In the genomic region with DNA sequence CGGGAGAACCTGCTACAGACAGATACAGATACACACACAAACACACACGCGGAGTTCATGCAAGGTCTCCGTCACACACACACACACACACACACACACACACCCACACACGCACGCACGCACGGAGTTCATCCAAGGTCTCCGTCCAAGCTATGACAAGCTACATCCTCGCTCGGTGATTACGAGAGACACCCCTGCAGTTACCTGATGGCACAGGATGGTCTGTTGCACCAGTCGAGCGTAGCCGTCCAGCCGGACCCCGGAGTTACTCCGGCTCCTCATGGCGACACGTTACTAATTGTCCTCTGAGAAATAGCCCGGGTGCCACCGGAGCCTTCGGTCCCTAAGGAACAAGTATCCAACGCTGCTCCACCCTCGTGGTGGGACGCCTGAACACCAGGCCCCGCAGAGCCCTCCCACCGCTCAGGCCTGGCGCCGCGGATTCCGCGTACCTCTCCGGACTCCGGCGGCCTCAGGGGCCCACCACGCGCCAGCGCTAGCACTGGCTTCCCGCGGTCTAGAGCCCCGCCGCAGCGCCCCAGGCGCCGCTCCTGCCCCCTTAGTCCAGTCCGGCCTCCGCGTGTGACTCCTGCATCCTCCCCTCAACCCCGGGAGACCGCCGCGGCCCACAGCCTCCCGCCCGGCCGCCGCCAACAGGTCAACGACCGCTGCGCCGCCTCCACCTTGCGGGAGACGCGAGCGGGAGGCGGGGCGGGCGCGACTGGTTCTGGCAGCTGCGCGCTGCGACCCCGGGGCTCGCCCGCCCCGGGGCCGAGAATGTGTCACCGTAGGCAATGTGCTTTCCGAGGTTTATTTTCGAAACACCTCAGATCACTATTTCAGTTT, we compare ENCODE assay signal across 8 cellular contexts. TPM values are rescaled to one million over a fixed set of nuclear protein-coding genes. Genes with fewer than 3 reads are reported as not detected.
DNase-seq lines count a peak whose midpoint lies in the region; ATAC-seq and TF ChIP-seq lines count a peak whose summit lies in the region.
"Not testable (repeated sequence)": the region's sequence is repeated elsewhere in the genome, so short reads cannot be mapped to it uniquely, and the experiment has no call there.

Gene PHKA1 (minus strand): TSS at position 708 of the 846 bp plus-strand sequence. CDS start 426 bp downstream, at position 282.

- not testable (repeated sequence) for TF ChIP-seq CTCF in GM13977 (IDR thresholded peaks at IDR 0.05; ENCODE audit: extremely low read depth, insufficient read depth, missing control alignments); Panc1 (IDR thresholded peaks at IDR 0.05); kidney epithelial cell (IDR thresholded peaks at IDR 0.05; ENCODE audit: insufficient read depth, low read length, poor library complexity, severe bottlenecking); gastrocnemius medialis (IDR thresholded peaks at IDR 0.05 in 4 of 5, conservative IDR thresholded peaks at IDR 0.05 in 1 of 5); uterus (IDR thresholded peaks at IDR 0.05)

- CTCF ChIA-PET in Panc1 (lab: Charles Lee): not testable (repeated sequence)

- H3K4me1 ChIP-seq in HUES48 (ENCODE audit: control insufficient read depth, insufficient read depth, low read length); Panc1 (ENCODE audit: control insufficient read depth, insufficient read depth, low read length); gastrocnemius medialis; uterus: not testable (repeated sequence)

- not testable (repeated sequence) for BruUV-seq in Panc1 (replicated peaks; lab: Mats Ljungman, UMichigan)

- in situ Hi-C loops in GM13977 (cut with MboI; ENCODE audit: low pct_unique_long_range_greater_than_20kb, low sequenced_read_pairs, unreplicated experiment); Panc1 (cut with HindIII; ENCODE audit: low pct_unique_long_range_greater_than_20kb, low sequenced_read_pairs); gastrocnemius medialis (cut with MboI; ENCODE audit: low sequenced_read_pairs in 4 of 4): not testable (repeated sequence)

- H3K4me3 ChIP-seq in HUES48 (ENCODE audit: low read depth, low read length) (peak within 1 kb of the TSS; percentile 71), Panc1 (ENCODE audit: low read depth in 2 of 2, low read length in 2 of 2) (peak within 1 kb of the TSS; percentile 61 to 79), kidney epithelial cell (ENCODE audit: low read depth, low read length) (peak within 1 kb of the TSS; percentile 47), gastrocnemius medialis (peak within 1 kb of the TSS; percentile 56 to 72 (median 66)), uterus (peak within 1 kb of the TSS; percentile 23 to 46)

- POLR2A ChIA-PET in Panc1 (lab: Charles Lee): not testable (repeated sequence)

- intact Hi-C loops in Panc1 (cut with micrococcal nuclease; ENCODE audit: unreplicated experiment); uterus (cut with DNase I; ENCODE audit: low total_unique reads): not testable (repeated sequence)
- intact Hi-C loops in gastrocnemius medialis (cut with DNase I; ENCODE audit: low total_unique reads): loop anchor here (5.0 kb wide), 1 partner anchor 52 kb away; no protein-coding TSS in a partner anchor

- peak within 1 kb of the TSS; percentile 72 to 73 for H3K4me3 Mint-ChIP-seq in effector memory CD8-positive, alpha-beta T cell

- not testable (repeated sequence) for H3K36me3 ChIP-seq in HUES48 (ENCODE audit: control insufficient read depth, insufficient read depth, low read length); Panc1 (ENCODE audit: control insufficient read depth, insufficient read depth, low read length); kidney epithelial cell (ENCODE audit: control insufficient read depth, insufficient read depth, low read length); gastrocnemius medialis; uterus

- peak within 1 kb of the TSS; percentile 35; the same call in 1 of the 2 replicates for H3K9ac ChIP-seq in HUES48 (ENCODE audit: low read depth, low read length)

- H3K27ac Mint-ChIP-seq in effector memory CD8-positive, alpha-beta T cell: not testable (repeated sequence)

- H3K36me3 Mint-ChIP-seq in effector memory CD8-positive, alpha-beta T cell (ENCODE audit: insufficient read depth): not testable (repeated sequence)

- H3K9me3 Mint-ChIP-seq in effector memory CD8-positive, alpha-beta T cell: not testable (repeated sequence)

- H3K27me3 Mint-ChIP-seq in effector memory CD8-positive, alpha-beta T cell: peaks cover 12 to 14% of the 10 kb centered on the region in 2 donors

- DNase-seq in GM13977 (ENCODE audit: low spot score): peak; percentile 54
- not testable (repeated sequence) for DNase-seq in Panc1 (ENCODE audit: low read depth, low spot score); kidney epithelial cell (ENCODE audit: low read depth)
- DNase-seq in activated T-cell treated with anti-CD3 and anti-CD28 coated beads for 4 hours: peak; percentile 10
- DNase-seq in effector memory CD8-positive, alpha-beta T cell: peak in 1 of 3 experiments; percentile 0
- DNase-seq in gastrocnemius medialis: peak; percentile 50 to 84
- peak; percentile 33 for DNase-seq in uterus

- not testable (repeated sequence) for H3K9me3 ChIP-seq in HUES48 (ENCODE audit: control insufficient read depth, insufficient read depth, low read length); Panc1 (ENCODE audit: control insufficient read depth, insufficient read depth, low read depth, low read length); gastrocnemius medialis; uterus

- H3K27ac ChIP-seq in HUES48 (ENCODE audit: low read depth, low read length): peak within 1 kb of the TSS; percentile 33
- H3K27ac ChIP-seq in Panc1 (ENCODE audit: low read length): peak within 1 kb of the TSS; percentile 86
- H3K27ac ChIP-seq in gastrocnemius medialis: peak within 1 kb of the TSS; percentile 91 to 93 (median 92)
- H3K27ac ChIP-seq in uterus: peak within 1 kb of the TSS; percentile 80 to 84

- H3K4me1 Mint-ChIP-seq in effector memory CD8-positive, alpha-beta T cell (ENCODE audit: low read depth in 2 of 2): not testable (repeated sequence)

- not testable (repeated sequence) for H3K27me3 ChIP-seq in HUES48 (ENCODE audit: control insufficient read depth, insufficient read depth, low read length); Panc1 (ENCODE audit: control insufficient read depth, insufficient read depth, low read length); kidney epithelial cell (ENCODE audit: control insufficient read depth, insufficient read depth, low read length); gastrocnemius medialis; uterus

- peak; percentile 35 to 64 for TF ChIP-seq POLR2A in gastrocnemius medialis (IDR thresholded peaks at IDR 0.05)
- not testable (repeated sequence) for TF ChIP-seq POLR2A in uterus (IDR thresholded peaks at IDR 0.05)

- ATAC-seq in Panc1 (peak; percentile 90), gastrocnemius medialis (peak; percentile 43 to 64)
- ATAC-seq in effector memory CD8-positive, alpha-beta T cell (replicated peaks): peak; percentile 35

RNA-seq across cellular contexts. Expression of gene PHKA1, which starts in this region (rescaled TPM):
- total RNA-seq in Panc1 (2021; ENCODE audit: unreplicated experiment) (28.6 TPM), kidney epithelial cell (6.4 TPM in 2 replicates), gastrocnemius medialis (100 to 1,000 TPM in 2 of 4 donors, 10 to 100 TPM in 2; 33.5 to 176 (median 107) TPM), uterus (1 to 10 TPM; 2.1 to 9.0 (median 5.6) TPM)
- 19.4 TPM for polyA plus RNA-seq in Panc1 (2012; ENCODE audit: insufficient read length)

Comparison
In these comparisons a context has a peak if more than half of its experiments do, and no peak if none do; other contexts are left out.
1. H3K27ac ChIP-seq: peak in every context shown above with its lines; median percentile 92 in gastrocnemius medialis; 86 in Panc1; 82 in uterus; 33 in HUES48.
2. ATAC-seq: peak in every context shown above with its lines; median percentile 90 in Panc1; 54 in gastrocnemius medialis; 35 in effector memory CD8-positive, alpha-beta T cell.